ENCODE assay signal across 33 cellular contexts in the genomic region with DNA sequence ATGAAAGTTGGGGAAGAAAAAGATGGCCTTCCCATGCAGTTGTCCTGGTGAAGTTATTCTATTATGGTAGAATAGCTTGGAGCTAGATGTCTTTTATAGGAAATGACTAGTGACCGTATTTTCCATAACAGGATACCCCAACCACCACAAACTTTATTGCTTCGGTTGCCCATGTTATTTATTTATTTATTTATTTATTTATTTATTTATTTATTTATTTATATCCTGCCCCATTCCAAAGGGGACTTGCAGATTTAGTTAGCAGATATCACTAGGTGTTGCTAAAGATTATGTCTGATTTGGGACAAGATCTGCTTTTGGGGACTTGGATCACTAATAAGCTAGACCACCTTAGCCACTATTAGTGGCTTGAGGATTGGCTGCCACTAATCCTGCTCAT.
"Had no signal": no experiment of that assay in that cellular context is flagged by ENCODE, and none has a peak within 500 bp of the region (broad histone marks: within the 10 kb centered on the region; RNA-seq: fewer than 3 reads in every experiment).

No MANE protein-coding gene starts in this region.

- H3K27ac ChIP-seq: adrenal gland, ascending aorta, body of pancreas, brain microvascular endothelial cell, breast epithelium, cardiac muscle cell had no signal

- H3K4me1 ChIP-seq: adrenal gland, ascending aorta, body of pancreas, breast epithelium had no signal

- FAIRE-seq: astrocyte, bronchial epithelial cell had no signal

- DNase-seq: activated effector memory CD4-positive, alpha-beta T cell treated with anti-CD3 and anti-CD28 coated beads, Interleukin-2, amount 50 U/mL, for 16 hours; activated effector memory CD4-positive, alpha-beta T cell treated with Interleukin-2 at 50 U/mL for 16 hours; activated gamma-delta T cell; activated gamma-delta T cell treated with Interleukin-2 at 50 U/mL for 16 hours; activated naive CD4-positive, alpha-beta T cell; activated naive CD4-positive, alpha-beta T cell treated with anti-CD3 and anti-CD28 coated beads for 36 hours; activated naive CD4-positive, alpha-beta T cell treated with anti-CD3 and anti-CD28 coated beads, Interleukin-2, amount 10 ng/mL, durations not matched to agents 7 days and 5 days; activated naive CD4-positive, alpha-beta T cell treated with anti-CD3 and anti-CD28 coated beads, Interleukin-2, amount 50 U/mL, for 16 hours; activated naive CD4-positive, alpha-beta T cell treated with Interleukin-2 at 50 U/mL for 16 hours; activated naive CD8-positive, alpha-beta T cell treated with anti-CD3 and anti-CD28 coated beads for 36 hours; activated naive CD8-positive, alpha-beta T cell treated with anti-CD3 and anti-CD28 coated beads, Interleukin-2, amount 10 ng/mL, durations not matched to agents 7 days and 5 days; activated naive CD8-positive, alpha-beta T cell treated with anti-CD3 and anti-CD28 coated beads, Interleukin-2, amount 50 U/mL, for 24 hours; activated T-cell treated with anti-CD3 and anti-CD28 coated beads, Interleukin-2, amount 50 U/mL, for 24 hours; activated T-cell treated with anti-CD3 and anti-CD28 coated beads, Interleukin-2, amount 50 U/mL, for 4 hours; activated T-cell treated with anti-CD3 and anti-CD28 coated beads, Interleukin-2, amount 50 U/mL, for 48 hours; activated T-cell treated with anti-CD3 and anti-CD28 coated beads, Interleukin-2, amount 50 U/mL, for 72 hours; adrenal gland; amniotic stem cell; amygdala; anterior cingulate cortex; aorta; body of pancreas; brain microvascular endothelial cell; caudate nucleus; central memory CD4-positive, alpha-beta T cell; cerebellar nuclear complex had no signal

- H3K9me3 ChIP-seq: adrenal gland, ascending aorta, body of pancreas had no signal

- H3K27me3 ChIP-seq: adrenal gland, ascending aorta, body of pancreas, brain microvascular endothelial cell, breast epithelium, cardiac muscle cell had no signal

- H3K36me3 ChIP-seq: adrenal gland, ascending aorta, brain microvascular endothelial cell, breast epithelium, cardiac muscle cell had no signal

- H3K4me3 ChIP-seq: adrenal gland, ascending aorta, body of pancreas, breast epithelium, cardiac muscle cell had no signal

- ATAC-seq: activated naive CD4-positive, alpha-beta T cell treated with anti-CD3 and anti-CD28 coated beads, Interleukin-2, amount 50 U/mL, for 72 hours; activated naive CD8-positive, alpha-beta T cell treated with anti-CD3 and anti-CD28 coated beads, Interleukin-2, amount 50 U/mL, for 24 hours; activated T-cell treated with anti-CD3 and anti-CD28 coated beads, Interleukin-2, amount 50 U/mL, for 4 hours; activated T-cell treated with anti-CD3 and anti-CD28 coated beads, Interleukin-2, amount 50 U/mL, for 72 hours; activated T-helper 17 cell treated with anti-CD3 and anti-CD28 coated beads, Interleukin-2, amount 50 U/mL, for 72 hours; body of pancreas had no signal
